10 cellular contexts compared by ENCODE assay signal in genomic region chr7:126574838-126575250, GRCh38.
DNase-seq lines count a peak whose midpoint lies in the region; ATAC-seq and TF ChIP-seq lines count a peak whose summit lies in the region.
"Had no signal": no experiment of that assay in that cellular context is flagged by ENCODE, and none has a peak within 500 bp of the region (broad histone marks: within the 10 kb centered on the region; RNA-seq: fewer than 3 reads in every experiment).

No MANE protein-coding gene starts in this region.

- no peak for TF ChIP-seq EP300 in esophagus muscularis mucosa (IDR thresholded peaks at IDR 0.05)

- BruUV-seq in HCT116 (replicated peaks; lab: Mats Ljungman, UMichigan): no TSS peak

- no peaks in the 10 kb centered on the region for H3K36me3 ChIP-seq in HCT116 (ENCODE audit: control insufficient read depth in 1 of 2, insufficient read depth in 2 of 2, low read length in 2 of 2)
- H3K36me3 ChIP-seq in esophagus muscularis mucosa: no peaks in the 10 kb centered on the region
- H3K36me3 ChIP-seq in psoas muscle (ENCODE audit: insufficient read depth in 1 of 2, low read depth in 1 of 2): no peaks in the 10 kb centered on the region

- intact Hi-C loops in HCT116 (cut with micrococcal nuclease): no loop called here
- intact Hi-C loops in esophagus muscularis mucosa (cut with DNase I): no loop called here
- intact Hi-C loops in psoas muscle (cut with DNase I): no loop called here

- 70% methylated on average over 5 of the region's 5 CpGs for WGBS in esophagus muscularis mucosa
- 60 to 67% (median 67%) methylated on average over 5 of the region's 5 CpGs for WGBS in psoas muscle, 3 donors

- no peaks in the 10 kb centered on the region for H4K20me1 ChIP-seq in HCT116 (ENCODE audit: insufficient read depth)

- no peaks in the 10 kb centered on the region for H3K79me2 ChIP-seq in HCT116 (ENCODE audit: insufficient read depth, low read length)

- no peak for TF ChIP-seq RAD21 in HCT116 (IDR thresholded peaks at IDR 0.05; ENCODE audit: low read depth)

- H3K4me2 ChIP-seq in HCT116 (ENCODE audit: low read length): peak overlapping the region; percentile 47

- CTCF ChIA-PET in HCT116 (lab: Charles Lee): no interaction called here

- H3K9ac ChIP-seq in HCT116 (ENCODE audit: low read length): no peak overlapping the region

- H3K4me1 ChIP-seq in HCT116 (ENCODE audit: control insufficient read depth in 1 of 2, insufficient read depth in 2 of 2, low read length in 2 of 2): peaks cover 0 to 12% of the 10 kb centered on the region in 2 experiments; a peak in 2 of 4 replicates
- no peaks in the 10 kb centered on the region for H3K4me1 ChIP-seq in esophagus muscularis mucosa
- H3K4me1 ChIP-seq in psoas muscle: no peaks in the 10 kb centered on the region

- no peak for TF ChIP-seq CTCF in HCT116 (IDR thresholded peaks at IDR 0.05 in 2 of 3, conservative IDR thresholded peaks at IDR 0.05 in 1 of 3; ENCODE audit: borderline replicate concordance in 1 of 3, insufficient read depth in 1 of 3, low read depth in 2 of 3, low read length in 2 of 3)
- no peak for TF ChIP-seq CTCF in fibroblast of pulmonary artery (IDR thresholded peaks at IDR 0.05; ENCODE audit: low read length, missing control alignments)
- no peak for TF ChIP-seq CTCF in esophagus muscularis mucosa (IDR thresholded peaks at IDR 0.05)
- no peak for TF ChIP-seq CTCF in psoas muscle (IDR thresholded peaks at IDR 0.05)

- H3K9me2 ChIP-seq in HCT116 (ENCODE audit: insufficient read depth): no peaks in the 10 kb centered on the region

- ATAC-seq in HCT116 (peak; percentile 91), psoas muscle (no peak)
- ATAC-seq: esophagus mucosa had no signal

- POLR2A ChIA-PET in HCT116 (lab: Charles Lee): no interaction called here

- H3K27ac ChIP-seq in HCT116 (ENCODE audit: low read depth, low read length) (no peak overlapping the region), esophagus muscularis mucosa (replicated peaks in 1 of 4) (no peak overlapping the region), psoas muscle (no peak overlapping the region)

- no peak for TF ChIP-seq POLR2A in HCT116 (IDR thresholded peaks at IDR 0.05; ENCODE audit: borderline replicate concordance, extremely low read depth, insufficient read depth, insufficient read length)
- no peak for TF ChIP-seq POLR2A in esophagus muscularis mucosa (IDR thresholded peaks at IDR 0.05; ENCODE audit: low read depth)

- H3K9me3 ChIP-seq in HCT116 (ENCODE audit: control insufficient read depth in 1 of 2, insufficient read depth in 1 of 2, low read depth in 1 of 2, low read length in 2 of 2) (no peaks in the 10 kb centered on the region), esophagus muscularis mucosa (no peaks in the 10 kb centered on the region), psoas muscle (no peaks in the 10 kb centered on the region)

- RAD21 ChIA-PET in HCT116 (lab: Charles Lee; ENCODE audit: low non-redundant PET in 1 of 2, low total read pairs in 2 of 2, uncharacterized antibody in 2 of 2, unreplicated experiment in 2 of 2): no interaction called here

- peak overlapping the region; percentile 41 for H2AFZ ChIP-seq in HCT116 (ENCODE audit: low read depth, low read length, poor library complexity, severe bottlenecking)

- H3K4me3 ChIP-seq in HCT116 (replicated peaks in 1 of 2; ENCODE audit: low read depth in 1 of 2, low read length in 2 of 2) (no peak overlapping the region), fibroblast of pulmonary artery (replicated peaks; ENCODE audit: low read depth, low read length) (no peak overlapping the region), esophagus muscularis mucosa (no peak overlapping the region), psoas muscle (no peak overlapping the region)

- H3K27me3 ChIP-seq in HCT116 (ENCODE audit: insufficient read depth, low read length) (no peaks in the 10 kb centered on the region), esophagus muscularis mucosa (no peaks in the 10 kb centered on the region), psoas muscle (ENCODE audit: insufficient read depth in 3 of 3, low read length in 2 of 3) (no peaks in the 10 kb centered on the region)

- DNase-seq in HCT116 (ENCODE audit: low read depth, low spot score) (peak; percentile 15), RKO (ENCODE audit: low spot score) (peak; percentile 68), fibroblast of pulmonary artery (ENCODE audit: low read depth) (peak; percentile 16), renal cortical epithelial cell (ENCODE audit: low read depth) (peak; percentile 72), NCI-H146 treated with DMSO at 0.1 percent for 48 hours (lab: John Stamatoyannopoulos, UW; ENCODE audit: unreplicated experiment) (no peak), esophagus muscularis mucosa (ENCODE audit: extremely low spot score) (no peak), T-helper 1 cell (no peak), psoas muscle (no peak)
- DNase-seq: DND-41 had no signal

TF ChIP-seq in HCT116, 20 proteins besides CTCF, POLR2A, EP300 and RAD21:
- TF ChIP-seq CEBPB (IDR thresholded peaks at IDR 0.05; ENCODE audit: low read depth) (0 out of 2 replicates have a peak, but pooled peaks have one; percentile 44), POLR2AphosphoS5 (IDR thresholded peaks at IDR 0.05; ENCODE audit: low read depth, low read length) (no peak), FOSL1 (IDR thresholded peaks at IDR 0.05; ENCODE audit: low read depth) (peak; percentile 36), SRF (IDR thresholded peaks at IDR 0.05; ENCODE audit: low read depth) (peak; percentile 41; the same call in 1 of the 2 replicates), SP1 (IDR thresholded peaks at IDR 0.05; ENCODE audit: low read depth) (0 out of 2 replicates have a peak, but pooled peaks have one; percentile 13)
- TF ChIP-seq, protein P1, sequence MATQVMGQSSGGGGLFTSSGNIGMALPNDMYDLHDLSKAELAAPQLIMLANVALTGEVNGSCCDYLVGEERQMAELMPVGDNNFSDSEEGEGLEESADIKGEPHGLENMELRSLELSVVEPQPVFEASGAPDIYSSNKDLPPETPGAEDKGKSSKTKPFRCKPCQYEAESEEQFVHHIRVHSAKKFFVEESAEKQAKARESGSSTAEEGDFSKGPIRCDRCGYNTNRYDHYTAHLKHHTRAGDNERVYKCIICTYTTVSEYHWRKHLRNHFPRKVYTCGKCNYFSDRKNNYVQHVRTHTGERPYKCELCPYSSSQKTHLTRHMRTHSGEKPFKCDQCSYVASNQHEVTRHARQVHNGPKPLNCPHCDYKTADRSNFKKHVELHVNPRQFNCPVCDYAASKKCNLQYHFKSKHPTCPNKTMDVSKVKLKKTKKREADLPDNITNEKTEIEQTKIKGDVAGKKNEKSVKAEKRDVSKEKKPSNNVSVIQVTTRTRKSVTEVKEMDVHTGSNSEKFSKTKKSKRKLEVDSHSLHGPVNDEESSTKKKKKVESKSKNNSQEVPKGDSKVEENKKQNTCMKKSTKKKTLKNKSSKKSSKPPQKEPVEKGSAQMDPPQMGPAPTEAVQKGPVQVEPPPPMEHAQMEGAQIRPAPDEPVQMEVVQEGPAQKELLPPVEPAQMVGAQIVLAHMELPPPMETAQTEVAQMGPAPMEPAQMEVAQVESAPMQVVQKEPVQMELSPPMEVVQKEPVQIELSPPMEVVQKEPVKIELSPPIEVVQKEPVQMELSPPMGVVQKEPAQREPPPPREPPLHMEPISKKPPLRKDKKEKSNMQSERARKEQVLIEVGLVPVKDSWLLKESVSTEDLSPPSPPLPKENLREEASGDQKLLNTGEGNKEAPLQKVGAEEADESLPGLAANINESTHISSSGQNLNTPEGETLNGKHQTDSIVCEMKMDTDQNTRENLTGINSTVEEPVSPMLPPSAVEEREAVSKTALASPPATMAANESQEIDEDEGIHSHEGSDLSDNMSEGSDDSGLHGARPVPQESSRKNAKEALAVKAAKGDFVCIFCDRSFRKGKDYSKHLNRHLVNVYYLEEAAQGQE (IDR thresholded peaks at IDR 0.05; ENCODE audit: low read depth): no peak

Comparison
In these comparisons a context has a peak if more than half of its experiments do, and no peak if none do; other contexts are left out.
1. DNase-seq: peak in HCT116 (single experiment), RKO (single experiment), fibroblast of pulmonary artery (single experiment) and renal cortical epithelial cell (single experiment); none in NCI-H146 treated with DMSO at 0.1 percent for 48 hours (single experiment), esophagus muscularis mucosa (single experiment), T-helper 1 cell (0 of 5) and psoas muscle (0 of 2).